ENCODE assay signal across 4 cellular contexts in genomic region chr10:92792661-92793060, GRCh38.
A peak's percentile ranks its signal among the peaks of the same experiment; 100 is the strongest.
TF ChIP-seq lines count a peak whose summit lies in the region.

No MANE protein-coding gene starts in this region.

TF ChIP-seq in HepG2, 621 proteins besides CTCF, POLR2A, EP300 and RAD21:
- no peak for TF ChIP-seq EZH2 (conservative IDR thresholded peaks at IDR 0.05; ENCODE audit: low read depth, low read length)
- TF ChIP-seq ZNF652 (CRISPR knock-in tag; IDR thresholded peaks at IDR 0.05; ENCODE audit: borderline replicate concordance, low read depth), result no peak
- TF ChIP-seq KDM5A (IDR thresholded peaks at IDR 0.05; ENCODE audit: borderline replicate concordance, low read length), result no peak
- TF ChIP-seq HNRNPK (IDR thresholded peaks at IDR 0.05; ENCODE audit: low read depth, low read length, poor library complexity, severe bottlenecking), result no peak
- TF ChIP-seq MAX (IDR thresholded peaks at IDR 0.05), result no peak
- TF ChIP-seq ZBTB3 (CRISPR knock-in tag; IDR thresholded peaks at IDR 0.05; ENCODE audit: borderline replicate concordance, low read depth), result no peak
- TF ChIP-seq MTF2 (CRISPR knock-in tag; IDR thresholded peaks at IDR 0.05; ENCODE audit: borderline replicate concordance), result no peak
- peak; percentile 20 to 63; a peak in 2 of 4 replicates for TF ChIP-seq MAFK (conservative IDR thresholded peaks at IDR 0.05 in 1 of 2, IDR thresholded peaks at IDR 0.05 in 1 of 2; ENCODE audit: low read length in 2 of 2)
- TF ChIP-seq MAFF (IDR thresholded peaks at IDR 0.05; ENCODE audit: low read depth, low read length), result peak; percentile 42; the same call in 1 of the 2 replicates

TF ChIP-seq in A549, 52 proteins besides CTCF, POLR2A, EP300 and RAD21:
- no peak for TF ChIP-seq EHF (CRISPR knock-in tag; IDR thresholded peaks at IDR 0.05)
- TF ChIP-seq MAFK (IDR thresholded peaks at IDR 0.05; ENCODE audit: partially characterized antibody), result peak; percentile 71
- TF ChIP-seq HEYL (CRISPR knock-in tag; IDR thresholded peaks at IDR 0.05), result no peak
- TF ChIP-seq PHF8 (IDR thresholded peaks at IDR 0.05; ENCODE audit: borderline replicate concordance, low read depth), result no peak
- TF ChIP-seq ATOH8 (CRISPR knock-in tag; IDR thresholded peaks at IDR 0.05; ENCODE audit: low read depth), result no peak
TF ChIP-seq in A549: peak in this region for 1.

TF ChIP-seq in IMR-90, 13 proteins besides CTCF, POLR2A, EP300 and RAD21:
- TF ChIP-seq MAFK (IDR thresholded peaks at IDR 0.05; ENCODE audit: low read depth, low read length), result peak; percentile 43; the same call in 1 of the 2 replicates
- TF ChIP-seq CHD1 (IDR thresholded peaks at IDR 0.05; ENCODE audit: low read depth, low read length), result no peak
- no peak for TF ChIP-seq FOS (IDR thresholded peaks at IDR 0.05; ENCODE audit: low read depth, low read length)
- no peak for TF ChIP-seq MAZ (IDR thresholded peaks at IDR 0.05; ENCODE audit: borderline replicate concordance, low read depth, low read length)

TF ChIP-seq in K562, 482 proteins besides CTCF, POLR2A, EP300 and RAD21:
- TF ChIP-seq ZNF507 (tag; conservative IDR thresholded peaks at IDR 0.05) (no peak), ETV5 (CRISPR knock-in tag; IDR thresholded peaks at IDR 0.05; ENCODE audit: low read depth) (no peak), ZNF316 (IDR thresholded peaks at IDR 0.05) (peak; percentile 75), TAL1 (IDR thresholded peaks at IDR 0.05) (no peak), C11orf30 (IDR thresholded peaks at IDR 0.05; ENCODE audit: low read depth) (peak; percentile 39; the same call in 1 of the 2 replicates), SRSF3 (IDR thresholded peaks at IDR 0.05; ENCODE audit: insufficient read depth, low read length) (no peak)
TF ChIP-seq in K562: peak in this region for 2.
